7 cellular contexts compared by ENCODE assay signal in the genomic region with DNA sequence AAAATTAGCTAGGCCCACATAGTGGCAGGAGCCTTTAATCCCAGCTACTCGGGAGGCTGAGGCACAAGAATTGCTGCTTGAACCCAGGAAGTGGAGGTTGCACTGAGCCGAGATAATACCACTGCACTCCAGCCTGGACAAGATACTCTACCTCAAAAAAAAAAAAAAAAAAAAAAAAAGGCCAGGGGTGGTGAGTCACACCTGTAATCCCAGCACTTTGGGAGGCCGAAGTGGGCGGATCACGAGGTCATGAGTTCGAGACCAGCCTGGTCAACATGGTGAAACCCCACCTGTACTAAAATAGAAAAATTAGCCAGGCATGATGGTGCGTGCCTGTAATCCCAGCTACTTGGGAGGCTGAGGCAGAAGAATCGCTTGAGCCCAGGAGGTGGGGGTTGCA. TPM values are rescaled to one million over a fixed set of nuclear protein-coding genes. Genes with fewer than 3 reads are reported as not detected.
"Had no signal": no experiment of that assay in that cellular context is flagged by ENCODE, and none has a peak within 500 bp of the region (broad histone marks: within the 10 kb centered on the region; RNA-seq: fewer than 3 reads in every experiment).

No MANE protein-coding gene starts in this region.

RNA-seq across cellular contexts. Expression of gene PIERCE2, which starts 8.2 kb away (rescaled TPM):
- total RNA-seq: activated CD4-positive, alpha-beta memory T cell treated with anti-CD3 and anti-CD28 coated beads, Interleukin-2, amount 10 ng/mL, durations not matched to agents 7 days and 5 days; activated CD8-positive, alpha-beta memory T cell treated with anti-CD3 and anti-CD28 coated beads for 36 hours; activated CD8-positive, alpha-beta memory T cell treated with anti-CD3 and anti-CD28 coated beads, Interleukin-2, amount 10 ng/mL, durations not matched to agents 7 days and 5 days; activated CD8-positive, alpha-beta T cell treated with anti-CD3 and anti-CD28 coated beads for 36 hours; activated CD8-positive, alpha-beta T cell treated with anti-CD3 and anti-CD28 coated beads, Interleukin-2, amount 10 ng/mL, durations not matched to agents 7 days and 5 days; T-cell; T-helper 1 cell treated with Interleukin-12 subunit alpha and Interleukin-12 subunit beta and Interleukin-4 antibody, amounts not matched to agents 30 ng/mL and 1 ng/mL, for 36 hours had no signal
